Comparison of ENCODE assay signal across 1 cellular context in the genomic region with DNA sequence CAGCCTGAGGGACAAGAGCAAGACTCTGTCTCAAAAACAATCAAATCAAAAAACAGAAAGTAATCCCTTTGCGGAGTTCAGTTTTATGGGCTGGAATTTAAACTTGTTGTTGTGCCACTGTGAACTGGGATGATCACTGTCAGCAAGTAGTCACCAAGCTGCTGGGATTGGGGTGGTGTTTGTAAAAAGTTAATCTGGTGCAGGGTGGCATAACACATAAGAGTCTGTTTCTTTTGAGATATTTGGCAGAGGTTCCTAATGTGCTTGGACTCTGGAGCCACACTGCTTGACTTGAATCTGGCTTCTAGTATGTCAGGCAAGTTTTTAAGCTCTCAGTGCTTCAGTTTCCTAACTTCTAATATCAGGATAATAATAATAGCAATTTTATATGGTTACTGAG.
TF ChIP-seq lines count a peak whose summit lies in the region.

No MANE protein-coding gene starts in this region.

TF ChIP-seq in endothelial cell of umbilical vein, 7 proteins besides CTCF, POLR2A, EP300 and RAD21 (continued from another document):
- no peak for TF ChIP-seq EZH2 (IDR thresholded peaks at IDR 0.05; ENCODE audit: borderline replicate concordance, low read depth, low read length, severe bottlenecking)
- TF ChIP-seq, protein P1, sequence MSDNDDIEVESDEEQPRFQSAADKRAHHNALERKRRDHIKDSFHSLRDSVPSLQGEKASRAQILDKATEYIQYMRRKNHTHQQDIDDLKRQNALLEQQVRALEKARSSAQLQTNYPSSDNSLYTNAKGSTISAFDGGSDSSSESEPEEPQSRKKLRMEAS (IDR thresholded peaks at IDR 0.05; ENCODE audit: insufficient read depth, insufficient read length): no peak
- TF ChIP-seq GATA2 (IDR thresholded peaks at IDR 0.05; ENCODE audit: insufficient read depth, insufficient read length, low read depth, low read length): no peak
